10 cellular contexts compared by ENCODE assay signal in genomic region chr7:155722118-155722517, GRCh38.
DNase-seq lines count a peak whose midpoint lies in the region; ATAC-seq and TF ChIP-seq lines count a peak whose summit lies in the region.
"Had no signal": no experiment of that assay in that cellular context is flagged by ENCODE, and none has a peak within 500 bp of the region (broad histone marks: within the 10 kb centered on the region; RNA-seq: fewer than 3 reads in every experiment).

No MANE protein-coding gene starts in this region.

- H3K9me3 Mint-ChIP-seq in natural killer cell, result no peaks in the 10 kb centered on the region

- TF ChIP-seq CTCF in natural killer cell (IDR thresholded peaks at IDR 0.05), result no peak

- ATAC-seq in HG02610 (IDR thresholded peaks at IDR 0.05; ENCODE audit: unreplicated experiment) (peak; percentile 54), HG03575 (IDR thresholded peaks at IDR 0.05; ENCODE audit: extremely low read depth, insufficient number of reproducible peaks, low FRiP score, unreplicated experiment) (peak; percentile 40), natural killer cell (peak; percentile 67 to 87 (median 78))

- intact Hi-C loops in natural killer cell (cut with micrococcal nuclease), result loop anchor here (5.0 kb wide), 1 partner anchor 45 kb away; no protein-coding TSS in a partner anchor

- H3K4me3 Mint-ChIP-seq in natural killer cell, result peak overlapping the region; percentile 52

- no peaks in the 10 kb centered on the region for H3K27me3 Mint-ChIP-seq in natural killer cell (ENCODE audit: low read depth in 2 of 2)

- peaks cover 41 to 50% of the 10 kb centered on the region in 2 donors for H3K4me1 Mint-ChIP-seq in natural killer cell

- H3K27ac Mint-ChIP-seq in natural killer cell, result peak overlapping the region; percentile 83 to 88

- H3K36me3 Mint-ChIP-seq in natural killer cell, result no peaks in the 10 kb centered on the region

- DNase-seq in NOMO-1 treated with DMSO at 0.1 percent for 48 hours (lab: John Stamatoyannopoulos, UW; ENCODE audit: unreplicated experiment) (peak; percentile 18), NOMO-1 treated with dmso at 0.1 percent for 144 hours (lab: John Stamatoyannopoulos, UW; ENCODE audit: unreplicated experiment) (no peak), natural killer cell (no peak), NCI-H2227 treated with DMSO at 0.1 percent for 48 hours (lab: John Stamatoyannopoulos, UW) (no peak), NCI-H524 treated with DMSO at 0.1 percent for 48 hours (lab: John Stamatoyannopoulos, UW) (no peak), HK-2 (ENCODE audit: unreplicated experiment) (no peak)
- DNase-seq: effector CD4-positive, alpha-beta T cell; stimulated activated CD8-positive, alpha-beta memory T cell treated with anti-CD3 and anti-CD28 coated beads, Interleukin-4, amount 100 ng/mL, for 48 hours had no signal
